In the genomic region with DNA sequence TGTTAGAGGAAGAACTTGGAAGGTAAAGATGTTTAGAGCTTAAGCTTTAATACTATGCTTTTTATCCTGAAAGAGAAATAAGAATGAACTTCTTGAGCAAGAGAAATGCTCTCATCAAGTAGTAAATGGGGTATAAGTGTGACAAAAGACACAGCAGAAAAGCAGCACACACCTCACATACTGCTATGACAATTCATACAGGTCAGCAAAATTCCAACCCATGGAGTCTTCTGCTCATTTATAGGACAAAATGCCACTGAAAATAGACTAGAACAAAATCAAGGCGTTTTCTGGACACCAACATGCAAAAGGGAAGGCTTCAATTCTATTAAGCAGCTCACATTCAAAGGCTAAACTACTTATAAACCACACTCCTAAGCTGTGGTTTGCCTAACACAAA, we compare ENCODE assay signal across 1 cellular context.
TF ChIP-seq lines count a peak whose summit lies in the region.

No MANE protein-coding gene starts in this region.

TF ChIP-seq in IMR-90, 13 proteins besides CTCF, POLR2A, EP300 and RAD21 (continued from another document):
- TF ChIP-seq MAFK (IDR thresholded peaks at IDR 0.05; ENCODE audit: low read depth, low read length) (0 out of 2 replicates have a peak, but pooled peaks have one; percentile 14), ELK1 (IDR thresholded peaks at IDR 0.05; ENCODE audit: borderline replicate concordance, low read depth, low read length) (no peak), BHLHE40 (IDR thresholded peaks at IDR 0.05; ENCODE audit: low read depth, low read length) (no peak), MXI1 (IDR thresholded peaks at IDR 0.05; ENCODE audit: borderline replicate concordance, low read depth, low read length) (no peak)
